ENCODE assay signal across 10 cellular contexts in genomic region chr7:44463169-44463808, GRCh38. TPM values are rescaled to one million over a fixed set of nuclear protein-coding genes. Genes with fewer than 3 reads are reported as not detected.
DNase-seq lines count a peak whose midpoint lies in the region; FAIRE-seq and TF ChIP-seq lines count a peak whose summit lies in the region.
"Had no signal": no experiment of that assay in that cellular context is flagged by ENCODE, and none has a peak within 500 bp of the region (broad histone marks: within the 10 kb centered on the region; RNA-seq: fewer than 3 reads in every experiment).

No MANE protein-coding gene starts in this region.

- no peak overlapping the region for H2BK15ac ChIP-seq in neuronal stem cell (ENCODE audit: low read length)

- no peak overlapping the region for H3K18ac ChIP-seq in neuronal stem cell (ENCODE audit: low read length)

- H3K4me3 ChIP-seq in AG10803 (ENCODE audit: low read length): no peak overlapping the region
- H3K4me3 ChIP-seq in fibroblast of pulmonary artery (replicated peaks; ENCODE audit: low read depth, low read length): no peak overlapping the region
- peak overlapping the region in 1 of 2 donors; percentile 3 for H3K4me3 ChIP-seq in neuronal stem cell (ENCODE audit: low read length in 2 of 2)
- H3K4me3 ChIP-seq: suprapubic skin had no signal

- H3K79me1 ChIP-seq in neuronal stem cell (ENCODE audit: low read depth, low read length): peaks cover 4% of the 10 kb centered on the region

- H3K9me3 ChIP-seq in neuronal stem cell (replicated peaks in 1 of 2; ENCODE audit: control insufficient read depth in 2 of 2, insufficient read depth in 1 of 2, low read depth in 1 of 2, low read length in 2 of 2): no peaks in the 10 kb centered on the region
- H3K9me3 ChIP-seq: suprapubic skin had no signal

- H3K27ac ChIP-seq in RWPE1 (no peak overlapping the region), neuronal stem cell (replicated peaks; ENCODE audit: low read length) (no peak overlapping the region)
- H3K27ac ChIP-seq: suprapubic skin had no signal

- H4K8ac ChIP-seq in neuronal stem cell (ENCODE audit: low read depth, low read length): no peak overlapping the region

- POLR2A ChIA-PET in RWPE1 (lab: Yijun Ruan, JAX; ENCODE audit: low non-redundant PET): no interaction called here

- H4K91ac ChIP-seq in neuronal stem cell (ENCODE audit: low read depth, low read length, poor library complexity): no peak overlapping the region

- CTCF ChIA-PET in RWPE1 (lab: Yijun Ruan, JAX): no interaction called here

- H3K27me3 ChIP-seq in neuronal stem cell (ENCODE audit: control insufficient read depth in 3 of 3, insufficient read depth in 3 of 3, low read depth in 1 of 3, low read length in 3 of 3): no peaks in the 10 kb centered on the region
- H3K27me3 ChIP-seq: suprapubic skin had no signal

- no peak overlapping the region for H3K4me2 ChIP-seq in neuronal stem cell (ENCODE audit: insufficient read depth, low read length, poor library complexity, severe bottlenecking)

- no peak overlapping the region for H3K9ac ChIP-seq in neuronal stem cell (ENCODE audit: low read depth, low read length, poor library complexity)

- peaks cover 11 to 75% of the 10 kb centered on the region in 2 donors for H3K36me3 ChIP-seq in neuronal stem cell (replicated peaks in 1 of 2; ENCODE audit: control insufficient read depth in 2 of 2, insufficient read depth in 2 of 2, low read length in 2 of 2)

- no peak overlapping the region for H2BK5ac ChIP-seq in neuronal stem cell (ENCODE audit: low read length)

- FAIRE-seq in GM12891 (lab: Jason Lieb, UNC): peak; percentile 66

- H2BK12ac ChIP-seq in neuronal stem cell (ENCODE audit: low read length): no peak overlapping the region

- no peak overlapping the region for H2AFZ ChIP-seq in neuronal stem cell (ENCODE audit: low read length)

- no CpG with 5 or more reads among the region's 1 CpG for WGBS in neuronal stem cell (ENCODE audit: extremely low coverage in 2 of 2, insufficient read length in 2 of 2, insufficient replicate concordance in 1 of 2), 2 donors

- peaks cover 0 to 2% of the 10 kb centered on the region in 2 donors for H3K4me1 ChIP-seq in neuronal stem cell (ENCODE audit: control insufficient read depth in 2 of 2, insufficient read depth in 1 of 2, low read depth in 1 of 2, low read length in 2 of 2)

- no peak for TF ChIP-seq POLR2A in GM12891 (IDR thresholded peaks at IDR 0.05; ENCODE audit: low read depth, low read length)

- H2AK5ac ChIP-seq in neuronal stem cell (ENCODE audit: low read depth, low read length): no peak overlapping the region

- TF ChIP-seq CTCF in AG10803 (conservative IDR thresholded peaks at IDR 0.05; ENCODE audit: low read length): peak; percentile 42
- peak; percentile 26; the same call in 1 of the 2 replicates for TF ChIP-seq CTCF in RWPE1 (conservative IDR thresholded peaks at IDR 0.05; ENCODE audit: low read depth)
- peak; percentile 41 for TF ChIP-seq CTCF in fibroblast of pulmonary artery (IDR thresholded peaks at IDR 0.05; ENCODE audit: low read length, missing control alignments)

- no peak overlapping the region for H3K23ac ChIP-seq in neuronal stem cell (ENCODE audit: low read depth, low read length, poor library complexity)

- H2BK120ac ChIP-seq in neuronal stem cell (ENCODE audit: low read depth, low read length): no peak overlapping the region

- H3K4ac ChIP-seq in neuronal stem cell (ENCODE audit: low read length): no peak overlapping the region

- no peak overlapping the region for H3K14ac ChIP-seq in neuronal stem cell (ENCODE audit: low read length)

- DNase-seq in AG10803 (ENCODE audit: low read depth): no peak
- DNase-seq in GM12891 (ENCODE audit: insufficient read length, low spot score): no peak
- DNase-seq in RWPE1 (ENCODE audit: low spot score): no peak
- peak; percentile 41 for DNase-seq in fibroblast of pulmonary artery (ENCODE audit: low read depth)
- DNase-seq in hippocampal formation (lab: John Stamatoyannopoulos, UW): no peak
- no peak for DNase-seq in activated CD4-positive, alpha-beta T cell treated with anti-CD3 and anti-CD28 coated beads, Interleukin-2, amount 50 U/mL, for 48 hours
- no peak for DNase-seq in neuronal stem cell (ENCODE audit: low spot score)
- no peak for DNase-seq in dedifferentiated amniotic fluid mesenchymal stem cell (ENCODE audit: extremely low spot score)
- DNase-seq: NCI-H774 had no signal

TF ChIP-seq in GM12891, 5 proteins besides CTCF, POLR2A, EP300 and RAD21:
- no peak for TF ChIP-seq SPI1 (IDR thresholded peaks at IDR 0.05; ENCODE audit: low read depth, low read length)
- TF ChIP-seq TAF1 (IDR thresholded peaks at IDR 0.05; ENCODE audit: low read depth, low read length): no peak
- no peak for TF ChIP-seq POLR2AphosphoS5 (IDR thresholded peaks at IDR 0.05; ENCODE audit: low read depth, low read length)
- TF ChIP-seq PAX5 (IDR thresholded peaks at IDR 0.05; ENCODE audit: insufficient read depth, low read length, severe bottlenecking): no peak
- TF ChIP-seq POU2F2 (IDR thresholded peaks at IDR 0.05; ENCODE audit: low read depth, low read length): no peak

RNA-seq across cellular contexts. Expression of gene NUDCD3, which starts 27.2 kb away (rescaled TPM):
- polyA plus RNA-seq in GM12891 (2012; ENCODE audit: low read depth, missing spikeins): 36.8 TPM
- 37.7 TPM for polyA plus RNA-seq in neuronal stem cell (2013, experiment 1 of 2)
- polyA plus RNA-seq in neuronal stem cell (2013, experiment 2 of 2): 37.7 TPM
